Comparison of ENCODE assay signal across 8 cellular contexts in genomic region chrX:11341274-11342256, GRCh38. TPM values are rescaled to one million over a fixed set of nuclear protein-coding genes. Genes with fewer than 3 reads are reported as not detected.
A peak's percentile ranks its signal among the peaks of the same experiment; 100 is the strongest.
DNase-seq lines count a peak whose midpoint lies in the region; FAIRE-seq and TF ChIP-seq lines count a peak whose summit lies in the region.

No MANE protein-coding gene starts in this region.

- intact Hi-C loops in endothelial cell of umbilical vein (cut with micrococcal nuclease), result loop anchor here (1.0 to 5.0 kb wide), 6 partner anchors 9 to 584 kb away; no protein-coding TSS in a partner anchor

- no peaks in the 10 kb centered on the region for H3K79me2 ChIP-seq in endothelial cell of umbilical vein (ENCODE audit: control insufficient read depth, insufficient read depth, low read length)

- TF ChIP-seq CTCF in HFF-Myc (IDR thresholded peaks at IDR 0.05; ENCODE audit: low read depth, low read length, missing control alignments) (no peak), NB4 (IDR thresholded peaks at IDR 0.05; ENCODE audit: low read depth, low read length) (no peak), endothelial cell of umbilical vein (IDR thresholded peaks at IDR 0.05; ENCODE audit: extremely low read depth in 1 of 2, insufficient read depth in 1 of 2, low read depth in 1 of 2, low read length in 2 of 2) (no peak)

- H3K9me3 ChIP-seq in endothelial cell of umbilical vein (replicated peaks; ENCODE audit: control insufficient read depth, insufficient read depth, low read length), result no peaks in the 10 kb centered on the region

- no peak overlapping the region for H2AFZ ChIP-seq in endothelial cell of umbilical vein (ENCODE audit: low read depth, low read length)

- peak overlapping the region; percentile 67 for H3K4me2 ChIP-seq in endothelial cell of umbilical vein (ENCODE audit: insufficient read depth, low read length)

- H3K4me3 ChIP-seq in HFF-Myc (replicated peaks; ENCODE audit: low read depth, low read length), result no peak overlapping the region
- H3K4me3 ChIP-seq in NB4 (ENCODE audit: low read depth, low read length), result no peak overlapping the region
- H3K4me3 ChIP-seq in endothelial cell of umbilical vein (replicated peaks in 1 of 3; ENCODE audit: insufficient read depth in 1 of 3, low read depth in 1 of 3, low read length in 3 of 3), result peak overlapping the region in 1 of 3 experiments; percentile 18

- peak overlapping the region; percentile 96 for H3K27ac ChIP-seq in endothelial cell of umbilical vein (ENCODE audit: insufficient read depth, low read depth, low read length)

- no peak for TF ChIP-seq POLR2A in NB4 (IDR thresholded peaks at IDR 0.05; ENCODE audit: extremely low read depth, insufficient read length)
- no peak for TF ChIP-seq POLR2A in endothelial cell of umbilical vein (IDR thresholded peaks at IDR 0.05; ENCODE audit: low read depth, low read length)

- H3K27me3 ChIP-seq in endothelial cell of umbilical vein (ENCODE audit: control insufficient read depth in 2 of 2, insufficient read depth in 2 of 2, low read length in 2 of 2), result no peaks in the 10 kb centered on the region

- no peaks in the 10 kb centered on the region for H3K36me3 ChIP-seq in endothelial cell of umbilical vein (ENCODE audit: control insufficient read depth in 2 of 2, extremely low read depth in 1 of 2, insufficient read depth in 2 of 2, low read length in 2 of 2)

- no peaks in the 10 kb centered on the region for H4K20me1 ChIP-seq in endothelial cell of umbilical vein (replicated peaks; ENCODE audit: control insufficient read depth, extremely low read depth, insufficient read depth, low read length)

- peak; percentile 83 for FAIRE-seq in GM18507 (lab: Jason Lieb, UNC)
- FAIRE-seq in endothelial cell of umbilical vein (lab: Jason Lieb, UNC), result peak; percentile 95

- H3K9me1 ChIP-seq in endothelial cell of umbilical vein (replicated peaks; ENCODE audit: control insufficient read depth, extremely low read depth, insufficient read depth, low read length), result no peaks in the 10 kb centered on the region

- dilution Hi-C loops in endothelial cell of umbilical vein (cut with MboI; ENCODE audit: extremely low pct_ligation_motif_present, low sequenced_read_pairs), result no loop called here

- DNase-seq in GM18507 (ENCODE audit: extremely low spot score, insufficient read length, low read depth) (no peak), HFF-Myc (ENCODE audit: extremely low read depth, low read depth) (peak; percentile 48), NB4 (ENCODE audit: low read depth) (peak; percentile 81), endothelial cell of umbilical vein (ENCODE audit: low read depth, low spot score) (peak; percentile 89), non-pigmented ciliary epithelial cell (ENCODE audit: low read depth) (peak; percentile 42), 8988T (no peak), NCI-H1105 (lab: John Stamatoyannopoulos, UW) (no peak), KG1 (lab: John Stamatoyannopoulos, UW) (no peak)

- BruUV-seq in endothelial cell of umbilical vein (replicated peaks; lab: Mats Ljungman, UMichigan), result TSS peak; percentile 97

- POLR2A ChIA-PET in endothelial cell of umbilical vein (lab: Charles Lee), result interaction anchor here (0.7 kb wide), 1 partner anchor 1636 kb away, joined by 4 read pairs; no protein-coding TSS in a partner anchor

- peaks cover 14% of the 10 kb centered on the region for H3K4me1 ChIP-seq in endothelial cell of umbilical vein (ENCODE audit: control insufficient read depth, extremely low read depth, insufficient read depth, low read length)

- CTCF ChIA-PET in endothelial cell of umbilical vein (lab: Charles Lee), result interaction anchor here (0.6 to 1.1 kb wide), 4 partner anchors 9 to 40 kb away, joined by 3 to 4 read pairs (median 4); no protein-coding TSS in a partner anchor

- peak overlapping the region; percentile 79 for H3K9ac ChIP-seq in endothelial cell of umbilical vein (replicated peaks; ENCODE audit: extremely low read depth, insufficient read depth, low read length)

TF ChIP-seq in endothelial cell of umbilical vein, 7 proteins besides CTCF, POLR2A, EP300 and RAD21:
- TF ChIP-seq FOS (IDR thresholded peaks at IDR 0.05; ENCODE audit: borderline replicate concordance, insufficient read depth, low read length) (peak; percentile 47), MYC (IDR thresholded peaks at IDR 0.05; ENCODE audit: low read depth, low read length) (no peak), POLR2AphosphoS5 (IDR thresholded peaks at IDR 0.05; ENCODE audit: insufficient read depth, low read depth, low read length) (no peak), JUN (IDR thresholded peaks at IDR 0.05; ENCODE audit: borderline replicate concordance, insufficient read depth, insufficient read length, low read depth) (peak; percentile 94), GATA2 (IDR thresholded peaks at IDR 0.05; ENCODE audit: insufficient read depth, insufficient read length, low read depth, low read length) (peak; percentile 70)

RNA-seq across cellular contexts. Expression of gene AMELX, which starts 48.4 kb away (rescaled TPM):
- total RNA-seq in endothelial cell of umbilical vein, result not detected in 2 replicates
- polyA plus RNA-seq in endothelial cell of umbilical vein, result not detected in 2 replicates
- polyA plus RNA-seq in endothelial cell of umbilical vein (2011; cell fraction: cytosol; rRNA removed), result not detected in 2 replicates
- not detected in 2 replicates for polyA plus RNA-seq in endothelial cell of umbilical vein (2011; cell fraction: nucleus; rRNA removed)
- not detected in 2 replicates for polyA plus RNA-seq in endothelial cell of umbilical vein (2012)
- polyA minus RNA-seq in endothelial cell of umbilical vein, result not detected in 2 replicates
- not detected for polyA minus RNA-seq in endothelial cell of umbilical vein (2011; cell fraction: cytosol; rRNA and poly(A)+ RNA removed)
- not detected in 2 replicates for polyA minus RNA-seq in endothelial cell of umbilical vein (2011; cell fraction: nucleus; rRNA and poly(A)+ RNA removed)

Comparison
In these comparisons a context has a peak if more than half of its experiments do, and no peak if none do; other contexts are left out.
1. DNase-seq: peak in HFF-Myc (single experiment), NB4 (single experiment), endothelial cell of umbilical vein (single experiment) and non-pigmented ciliary epithelial cell (single experiment); none in GM18507 (single experiment), 8988T (single experiment), NCI-H1105 (single experiment) and KG1 (single experiment).